ENCODE assay signal across 9 cellular contexts in genomic region chr17:13600475-13601316, GRCh38. TPM values are rescaled to one million over a fixed set of nuclear protein-coding genes. Genes with fewer than 3 reads are reported as not detected.
DNase-seq lines count a peak whose midpoint lies in the region; TF ChIP-seq lines count a peak whose summit lies in the region.
"Had no signal": no experiment of that assay in that cellular context is flagged by ENCODE, and none has a peak within 500 bp of the region (broad histone marks: within the 10 kb centered on the region; RNA-seq: fewer than 3 reads in every experiment).

No MANE protein-coding gene starts in this region.

- peak overlapping the region in 4 of 11 experiments; percentile 50 to 66 (median 54); a peak in 7 of 22 replicates for H3K27ac ChIP-seq in BLaER1 treated with 17β-estradiol and CSF1 and Interleukin-3, amounts not matched to agents 10 nM and 100 nM
- peak overlapping the region; percentile 49 for H3K27ac ChIP-seq in SJCRH30

- H3K9me3 Mint-ChIP-seq in glutamatergic neuron (ENCODE audit: unreplicated experiment) (peaks cover 5% of the 10 kb centered on the region), osteocyte (ENCODE audit: unreplicated experiment) (no peaks in the 10 kb centered on the region)

- H3K4me1 Mint-ChIP-seq in glutamatergic neuron (ENCODE audit: low read depth, unreplicated experiment) (peaks cover 8% of the 10 kb centered on the region), osteocyte (ENCODE audit: unreplicated experiment) (peaks cover 36% of the 10 kb centered on the region)

- H3K4me1 ChIP-seq in BLaER1 treated with 17β-estradiol and CSF1 and Interleukin-3, amounts not matched to agents 10 nM and 100 nM, result peaks cover 22 to 32% (median 28%) of the 10 kb centered on the region in 10 experiments; a peak in 19 of 20 replicates
- H3K4me1 ChIP-seq in SJCRH30, result peaks cover 10% of the 10 kb centered on the region; the same call in 1 of the 2 replicates

- peak overlapping the region; percentile 40 to 83 (median 70); a peak in 21 of 22 replicates for H3K9ac ChIP-seq in BLaER1 treated with 17β-estradiol and CSF1 and Interleukin-3, amounts not matched to agents 10 nM and 100 nM

- H4K20me1 ChIP-seq in BLaER1 treated with 17β-estradiol and CSF1 and Interleukin-3, amounts not matched to agents 10 nM and 100 nM, result peaks cover 0 to 18% (median 11%) of the 10 kb centered on the region in 11 experiments; a peak in 15 of 22 replicates

- H3K36me3 Mint-ChIP-seq in glutamatergic neuron (ENCODE audit: unreplicated experiment) (no peaks in the 10 kb centered on the region), osteocyte (ENCODE audit: unreplicated experiment) (no peaks in the 10 kb centered on the region)

- TF ChIP-seq CTCF in glutamatergic neuron (IDR thresholded peaks at IDR 0.05; ENCODE audit: partially characterized antibody, unreplicated experiment) (no peak), osteocyte (IDR thresholded peaks at IDR 0.05) (no peak)

- peak overlapping the region; percentile 89 to 100 (median 99) for H3K4me2 ChIP-seq in BLaER1 treated with 17β-estradiol and CSF1 and Interleukin-3, amounts not matched to agents 10 nM and 100 nM

- H3K27me3 ChIP-seq in BLaER1 treated with 17β-estradiol and CSF1 and Interleukin-3, amounts not matched to agents 10 nM and 100 nM, result peaks cover 28 to 53% (median 36%) of the 10 kb centered on the region in 11 experiments
- H3K27me3 ChIP-seq in SJCRH30, result no peaks in the 10 kb centered on the region

- H3K9me3 ChIP-seq in BLaER1 treated with 17β-estradiol and CSF1 and Interleukin-3, amounts not matched to agents 10 nM and 100 nM (replicated peaks in 1 of 11), result 0 out of 22 replicates have a peak, but pooled peaks cover 0 to 3% (median 0%) of the 10 kb centered on the region in 11 experiments
- no peaks in the 10 kb centered on the region for H3K9me3 ChIP-seq in SJCRH30 (replicated peaks)

- DNase-seq in SJCRH30, result peak; percentile 73 to 75
- peak; percentile 36 for DNase-seq in glutamatergic neuron
- DNase-seq in osteocyte (ENCODE audit: extremely low spot score, unreplicated experiment), result no peak
- no peak for DNase-seq in hypothalamus (lab: John Stamatoyannopoulos, UW)
- no peak for DNase-seq in cerebellar cortex (ENCODE audit: low spot score)
- DNase-seq in NCI-H1930 (lab: John Stamatoyannopoulos, UW), result no peak
- no peak for DNase-seq in GDM1 (lab: John Stamatoyannopoulos, UW)
- DNase-seq: activated CD8-positive, alpha-beta memory T cell treated with anti-CD3 and anti-CD28 coated beads, Interleukin-2, amount 10 ng/mL, durations not matched to agents 7 days and 5 days had no signal

- H3K4me3 Mint-ChIP-seq in glutamatergic neuron (ENCODE audit: unreplicated experiment), result no peak overlapping the region
- H3K4me3 Mint-ChIP-seq in osteocyte (ENCODE audit: unreplicated experiment), result peak overlapping the region; percentile 70
- H3K4me3 Mint-ChIP-seq: activated CD8-positive, alpha-beta memory T cell treated with anti-CD3 and anti-CD28 coated beads, Interleukin-2, amount 10 ng/mL, durations not matched to agents 7 days and 5 days had no signal

- no peak overlapping the region for H3K27ac Mint-ChIP-seq in glutamatergic neuron (ENCODE audit: unreplicated experiment)
- no peak overlapping the region for H3K27ac Mint-ChIP-seq in osteocyte (ENCODE audit: unreplicated experiment)
- H3K27ac Mint-ChIP-seq: activated CD8-positive, alpha-beta memory T cell treated with anti-CD3 and anti-CD28 coated beads, Interleukin-2, amount 10 ng/mL, durations not matched to agents 7 days and 5 days had no signal

- H3K36me3 ChIP-seq in BLaER1 treated with 17β-estradiol and CSF1 and Interleukin-3, amounts not matched to agents 10 nM and 100 nM, result no peaks in the 10 kb centered on the region; a peak in 1 of 22 replicates
- H3K36me3 ChIP-seq in SJCRH30, result no peaks in the 10 kb centered on the region

- H3K27me3 Mint-ChIP-seq in glutamatergic neuron (ENCODE audit: unreplicated experiment) (peaks cover 11% of the 10 kb centered on the region), osteocyte (ENCODE audit: unreplicated experiment) (peaks cover 7% of the 10 kb centered on the region)

- H3K4me3 ChIP-seq in BLaER1 treated with 17β-estradiol and CSF1 and Interleukin-3, amounts not matched to agents 10 nM and 100 nM, result peak overlapping the region; percentile 59 to 78 (median 72)
- peak overlapping the region; percentile 67 for H3K4me3 ChIP-seq in SJCRH30

RNA-seq across cellular contexts. Expression of gene HS3ST3A1, which starts 1.0 kb away (rescaled TPM):
- total RNA-seq in SJCRH30 (2014; rRNA removed; shearing (Covaris generic)), result 22.2 and 27.3 TPM in 2 replicates
- total RNA-seq in glutamatergic neuron (ENCODE audit: unreplicated experiment), result 1.1 TPM
- 7.5 and 9.3 TPM in 2 replicates for total RNA-seq in osteocyte

Comparison
In these comparisons a context has a peak if more than half of its experiments do, and no peak if none do; other contexts are left out.
1. DNase-seq: peak in SJCRH30 (2 of 2) and glutamatergic neuron (single experiment); none in osteocyte (single experiment), hypothalamus (0 of 51), cerebellar cortex (single experiment), NCI-H1930 (0 of 2) and GDM1 (single experiment).